ENCODE assay signal across 8 cellular contexts in genomic region chr1:230068952-230069684, GRCh38. TPM values are rescaled to one million over a fixed set of nuclear protein-coding genes. Genes with fewer than 3 reads are reported as not detected.
DNase-seq lines count a peak whose midpoint lies in the region; ATAC-seq and TF ChIP-seq lines count a peak whose summit lies in the region.

No MANE protein-coding gene starts in this region.

- no peaks in the 10 kb centered on the region for H3K9me3 Mint-ChIP-seq in T-helper 2 cell treated with Interferon-gamma antibody and Interleukin-4, amounts not matched to agents 5 μg/mL and 100 μg/mL, for 36 hours
- no peaks in the 10 kb centered on the region for H3K9me3 Mint-ChIP-seq in MCF 10A (ENCODE audit: unreplicated experiment)
- peaks cover 2% of the 10 kb centered on the region for H3K9me3 Mint-ChIP-seq in mesothelial cell of epicardium

- TSS peak; percentile 31 for BruUV-seq in MCF 10A (replicated peaks; lab: Mats Ljungman, UMichigan)

- no peak for TF ChIP-seq CTCF in MCF 10A (IDR thresholded peaks at IDR 0.05; ENCODE audit: unreplicated experiment)
- no peak for TF ChIP-seq CTCF in mesothelial cell of epicardium (IDR thresholded peaks at IDR 0.05; ENCODE audit: unreplicated experiment)

- H3K4me1 Mint-ChIP-seq in T-helper 2 cell treated with Interferon-gamma antibody and Interleukin-4, amounts not matched to agents 5 μg/mL and 100 μg/mL, for 36 hours (ENCODE audit: low read depth): peaks cover 36% of the 10 kb centered on the region
- H3K4me1 Mint-ChIP-seq in MCF 10A (ENCODE audit: insufficient read depth, unreplicated experiment) (peaks cover 53% of the 10 kb centered on the region), mesothelial cell of epicardium (peaks cover 17% of the 10 kb centered on the region)

- intact Hi-C loops in MCF 10A (cut with micrococcal nuclease): loop anchor here (2.0 to 5.0 kb wide), 6 partner anchors 36 to 242 kb away; no protein-coding TSS in a partner anchor

- DNase-seq in T-helper 2 cell treated with Interferon-gamma antibody and Interleukin-4, amounts not matched to agents 5 μg/mL and 100 μg/mL, for 36 hours (ENCODE audit: low spot score): no peak
- DNase-seq in T-helper 2 cell (no peak), NCI-H2227 (lab: John Stamatoyannopoulos, UW; ENCODE audit: unreplicated experiment) (peak; percentile 17), MCF 10A (ENCODE audit: unreplicated experiment) (peak; percentile 62), mesothelial cell of epicardium (ENCODE audit: low spot score in 2 of 2, unreplicated experiment in 2 of 2) (peak in 1 of 2 experiments; percentile 27), HK-2 (ENCODE audit: unreplicated experiment) (no peak)

- CTCF ChIA-PET in MCF 10A (lab: Yijun Ruan, JAX): interaction anchor here (0.5 to 4.7 kb wide), 14 partner anchors 10 to 425 kb away, joined by 3 to 82 read pairs (median 4); no protein-coding TSS in a partner anchor

- no peak for ATAC-seq in GM21825 (IDR thresholded peaks at IDR 0.05; ENCODE audit: unreplicated experiment)
- no peak for ATAC-seq in HG03442 (IDR thresholded peaks at IDR 0.05; ENCODE audit: unreplicated experiment)

- peaks cover 4% of the 10 kb centered on the region for H3K27me3 Mint-ChIP-seq in T-helper 2 cell treated with Interferon-gamma antibody and Interleukin-4, amounts not matched to agents 5 μg/mL and 100 μg/mL, for 36 hours (ENCODE audit: low read depth)
- H3K27me3 Mint-ChIP-seq in MCF 10A (ENCODE audit: insufficient read depth, unreplicated experiment): no peaks in the 10 kb centered on the region
- peaks cover 6% of the 10 kb centered on the region for H3K27me3 Mint-ChIP-seq in mesothelial cell of epicardium (ENCODE audit: low read depth)

- POLR2A ChIA-PET in MCF 10A (lab: Yijun Ruan, JAX): interaction anchor here (0.6 to 7.5 kb wide), 20 partner anchors 10 to 1351 kb away, joined by 3 to 166 read pairs (median 3); partner anchors contain the start of genes ABCB10, TAF5L and URB2

- peak overlapping the region; percentile 87 for H3K27ac Mint-ChIP-seq in T-helper 2 cell treated with Interferon-gamma antibody and Interleukin-4, amounts not matched to agents 5 μg/mL and 100 μg/mL, for 36 hours
- H3K27ac Mint-ChIP-seq in MCF 10A (ENCODE audit: low read depth, unreplicated experiment) (peak overlapping the region; percentile 59), mesothelial cell of epicardium (no peak overlapping the region)

- no peaks in the 10 kb centered on the region for H3K36me3 Mint-ChIP-seq in T-helper 2 cell treated with Interferon-gamma antibody and Interleukin-4, amounts not matched to agents 5 μg/mL and 100 μg/mL, for 36 hours (ENCODE audit: low read depth)
- H3K36me3 Mint-ChIP-seq in MCF 10A (ENCODE audit: insufficient read depth, unreplicated experiment) (no peaks in the 10 kb centered on the region), mesothelial cell of epicardium (no peaks in the 10 kb centered on the region)

- H3K4me3 Mint-ChIP-seq in T-helper 2 cell treated with Interferon-gamma antibody and Interleukin-4, amounts not matched to agents 5 μg/mL and 100 μg/mL, for 36 hours: peak overlapping the region; percentile 89
- H3K4me3 Mint-ChIP-seq in MCF 10A (ENCODE audit: unreplicated experiment) (peak overlapping the region; percentile 91), mesothelial cell of epicardium (peak overlapping the region; percentile 90)

RNA-seq across cellular contexts. Expression of gene GALNT2, which starts 2.1 kb away (rescaled TPM):
- total RNA-seq in MCF 10A (2022): 104 and 114 TPM in 2 replicates
- 41.0 to 48.3 TPM (median 45.0 TPM) in 3 replicates for total RNA-seq in mesothelial cell of epicardium

Comparison
In these comparisons a context has a peak if more than half of its experiments do, and no peak if none do; other contexts are left out.
1. DNase-seq: peak in NCI-H2227 (single experiment) and MCF 10A (single experiment); none in T-helper 2 cell treated with Interferon-gamma antibody and Interleukin-4, amounts not matched to agents 5 μg/mL and 100 μg/mL, for 36 hours (single experiment), T-helper 2 cell (0 of 5) and HK-2 (single experiment).
2. Peak in every context shown above with its lines, with median percentiles within 50 percentile points of each other: H3K4me3 Mint-ChIP-seq.